Comparison of ENCODE assay signal across 21 cellular contexts in genomic region chr9:123358181-123358894, GRCh38. TPM values are rescaled to one million over a fixed set of nuclear protein-coding genes. Genes with fewer than 3 reads are reported as not detected.
A peak's percentile ranks its signal among the peaks of the same experiment; 100 is the strongest.
DNase-seq lines count a peak whose midpoint lies in the region; ATAC-seq, FAIRE-seq and TF ChIP-seq lines count a peak whose summit lies in the region.
"Had no signal": no experiment of that assay in that cellular context is flagged by ENCODE, and none has a peak within 500 bp of the region (broad histone marks: within the 10 kb centered on the region; RNA-seq: fewer than 3 reads in every experiment).

No MANE protein-coding gene starts in this region.

- CTCF ChIA-PET in K562 (lab: Yijun Ruan, JAX; ENCODE audit: low intra/inter-chr PET ratio) = interaction anchor here (5.6 kb wide), 1 partner anchor 27 kb away, joined by 75 read pairs; no protein-coding TSS in a partner anchor

- no peak for TF ChIP-seq EP300 in K562 (IDR thresholded peaks at IDR 0.05; ENCODE audit: low read length)

- TF ChIP-seq CTCF in K562 (IDR thresholded peaks at IDR 0.05 in 2 of 3, conservative IDR thresholded peaks at IDR 0.05 in 1 of 3; ENCODE audit: insufficient read depth in 2 of 3, low read depth in 1 of 3, low read length in 3 of 3) (no peak), testis (IDR thresholded peaks at IDR 0.05) (no peak)

- no peak for ATAC-seq in K562
- ATAC-seq in GM18519 (IDR thresholded peaks at IDR 0.05; ENCODE audit: low FRiP score, unreplicated experiment) = no peak
- ATAC-seq in HG03342 (IDR thresholded peaks at IDR 0.05; ENCODE audit: unreplicated experiment) = no peak
- ATAC-seq: heart right ventricle; left lobe of liver; naive thymus-derived CD8-positive, alpha-beta T cell had no signal

- H3K36me3 ChIP-seq in K562 (ENCODE audit: control insufficient read depth, insufficient read depth, low read length) = no peaks in the 10 kb centered on the region
- H3K36me3 ChIP-seq in testis (ENCODE audit: low read depth, missing control alignments) = no peaks in the 10 kb centered on the region
- H3K36me3 ChIP-seq: heart right ventricle, sigmoid colon had no signal

- no peaks in the 10 kb centered on the region for H3K79me2 ChIP-seq in K562 (ENCODE audit: control insufficient read depth, insufficient read depth, low read length)

- H3K9me3 ChIP-seq in K562 (replicated peaks; ENCODE audit: control insufficient read depth, insufficient read depth, low read depth, low read length) (no peaks in the 10 kb centered on the region), testis (no peaks in the 10 kb centered on the region)
- H3K9me3 ChIP-seq: heart right ventricle, sigmoid colon had no signal

- H3K9me1 ChIP-seq in K562 (ENCODE audit: control insufficient read depth, insufficient read depth, low read length) = no peaks in the 10 kb centered on the region

- intact Hi-C loops in K562 (cut with micrococcal nuclease) (no loop called here), testis (cut with DNase I; ENCODE audit: low total_unique reads) (no loop called here)

- TF ChIP-seq POLR2A in K562 (conservative IDR thresholded peaks at IDR 0.05) = no peak
- no peak for TF ChIP-seq POLR2A in testis (IDR thresholded peaks at IDR 0.05)

- H3K4me1 ChIP-seq in K562 (replicated peaks in 1 of 2; ENCODE audit: control insufficient read depth in 2 of 2, insufficient read depth in 2 of 2, low read length in 2 of 2) (peaks cover 36 to 90% of the 10 kb centered on the region in 2 experiments), testis (peaks cover 5% of the 10 kb centered on the region)

- peaks cover 0 to 4% of the 10 kb centered on the region in 2 experiments; a peak in 1 of 5 replicates for H3K27me3 ChIP-seq in K562 (ENCODE audit: control insufficient read depth in 2 of 2, insufficient read depth in 2 of 2, low read length in 2 of 2)
- no peaks in the 10 kb centered on the region for H3K27me3 ChIP-seq in testis

- no peak overlapping the region for H3K4me3 ChIP-seq in K562
- no peak overlapping the region for H3K4me3 ChIP-seq in testis
- H3K4me3 ChIP-seq: heart right ventricle, sigmoid colon had no signal

- no TSS peak for BruUV-seq in K562 (replicated peaks; lab: Mats Ljungman, UMichigan)

- POLR2A ChIA-PET in K562 (lab: Yijun Ruan, JAX) = interaction anchor here (1.2 kb wide), 1 partner anchor 26 kb away, joined by 3 read pairs; no protein-coding TSS in a partner anchor

- no peak overlapping the region for H3K4me2 ChIP-seq in K562 (ENCODE audit: insufficient read depth, low read length)

- in situ Hi-C loops in K562 (cut with MboI) = loop anchor here (10.0 kb wide), 1 partner anchor 894 kb away; no protein-coding TSS in a partner anchor

- 0 out of 2 replicates have a peak overlapping the region, but pooled peaks have one; percentile 54 for H2AFZ ChIP-seq in K562 (ENCODE audit: low read depth, low read length)

- H4K20me1 ChIP-seq in K562 (replicated peaks; ENCODE audit: control insufficient read depth, insufficient read depth, low read length) = no peaks in the 10 kb centered on the region

- TF ChIP-seq RAD21 in K562 (CRISPR knock-in tag; conservative IDR thresholded peaks at IDR 0.05 in 1 of 2, IDR thresholded peaks at IDR 0.05 in 1 of 2) = no peak

- peak; percentile 48 for FAIRE-seq in K562 (lab: Jason Lieb, UNC)

- DNase-seq in NCI-H82 (lab: John Stamatoyannopoulos, UW) (peak; percentile 24), NCI-H82 treated with DMSO at 0.1 percent for 48 hours (lab: John Stamatoyannopoulos, UW; ENCODE audit: unreplicated experiment) (no peak), K562 (ENCODE audit: extremely low read depth in 1 of 4, low spot score in 3 of 4) (no peak), medulla oblongata (ENCODE audit: extremely low spot score) (peak; percentile 85), substantia nigra (lab: John Stamatoyannopoulos, UW) (peak in 43 of 49 donors; percentile 24 to 85 (median 72)), testis (no peak)
- DNase-seq: activated naive CD8-positive, alpha-beta T cell treated with anti-CD3 and anti-CD28 coated beads, Interleukin-2, amount 10 ng/mL, durations not matched to agents 7 days and 5 days; activated T-cell treated with anti-CD3 and anti-CD28 coated beads for 4 hours; HCEC 1CT; heart right ventricle; KG1; NCI-H146; NCI-H510A; sigmoid colon; stimulated activated CD4-positive, alpha-beta T cell treated with anti-CD3 and anti-CD28 coated beads, Interleukin-4, amount 100 ng/mL, for 1 hour had no signal

- H3K27ac ChIP-seq in K562 (ENCODE audit: extremely low read depth, low read depth, low read length) = no peak overlapping the region
- peak overlapping the region; percentile 92 for H3K27ac ChIP-seq in substantia nigra (ENCODE audit: low read depth, low read length, poor library complexity, severe bottlenecking)
- no peak overlapping the region for H3K27ac ChIP-seq in testis
- H3K27ac ChIP-seq: heart right ventricle, sigmoid colon had no signal

- 60% methylated on average over 9 of the region's 10 CpGs for WGBS in K562 (ENCODE audit: insufficient coverage, low coverage, missing lambda C conversion rate)
- 80 to 81% methylated on average over 7 to 10 of the region's 10 CpGs for WGBS in testis, 2 donors

- peak overlapping the region in 1 of 2 experiments; percentile 41; a peak in 1 of 4 replicates for H3K9ac ChIP-seq in K562 (ENCODE audit: insufficient read depth in 1 of 2, low read depth in 2 of 2, low read length in 2 of 2)

TF ChIP-seq in K562, 482 proteins besides CTCF, POLR2A, EP300 and RAD21:
- no peak for TF ChIP-seq CBFA2T2 (conservative IDR thresholded peaks at IDR 0.05)
- TF ChIP-seq RFX1 (IDR thresholded peaks at IDR 0.05) = peak; percentile 39; the same call in 1 of the 2 replicates

RNA-seq across cellular contexts. Expression of gene CRB2, which starts 2.3 kb away (rescaled TPM):
- 0.67 and 3.0 TPM in 2 replicates for total RNA-seq in K562 (2011; cell fraction: chromatin; rRNA removed; ENCODE audit: low replicate concordance)
- total RNA-seq in K562 (2011; cell fraction: nucleolus; rRNA removed) = 2.5 and 3.2 TPM in 2 replicates
- total RNA-seq in K562 (2011; cell fraction: nucleoplasm; rRNA removed) = 0.76 and 0.88 TPM in 2 replicates
- total RNA-seq in K562 (2014; rRNA removed) (0.53 and 0.64 TPM in 2 replicates), K562 (2014; rRNA removed; fragmentation: Illumina TruSeq; extraction: Trizol) (0.13 and 0.18 TPM in 2 replicates), K562 (2015; rRNA removed; fragmentation: Illumina TruSeq; extraction: Trizol) (0.25 and 0.38 TPM in 2 replicates), K562 (2021) (1.2 and 1.3 TPM in 2 replicates), testis (under 1 TPM; 0.63 to 0.68 TPM)
- polyA plus RNA-seq in K562 (2011; rRNA removed) (0.18 and 0.28 TPM in 2 replicates), K562 (2014; fragmentation: Illumina TruSeq; extraction: Trizol) (0.13 and 0.29 TPM in 2 replicates), K562 (2014; fragmentation: Nextera tagmentation; extraction: Ambion mirVana) (not detected), K562 (2014; rRNA removed) (0.43 and 0.44 TPM in 2 replicates), testis (ENCODE audit: insufficient read depth, low read depth, low replicate concordance) (3.4 TPM)
- 0.19 and 0.67 TPM in 2 replicates for polyA plus RNA-seq in K562 (2011; cell fraction: cytosol; rRNA removed)
- 1.3 and 2.9 TPM in 2 replicates for polyA plus RNA-seq in K562 (2011; cell fraction: nucleus; rRNA removed)
- polyA plus RNA-seq in K562 (2012) = 0.25 and 0.68 TPM in 2 replicates
- 0.24 and 0.91 TPM in 2 replicates for polyA minus RNA-seq in K562 (2011; rRNA and poly(A)+ RNA removed)
- polyA minus RNA-seq in K562 (2011; cell fraction: cytosol; rRNA and poly(A)+ RNA removed) = 1.3 and 2.3 TPM in 2 replicates
- 1.1 and 1.2 TPM in 2 replicates for polyA minus RNA-seq in K562 (2011; cell fraction: nucleus; rRNA and poly(A)+ RNA removed)
- total RNA-seq: activated naive CD8-positive, alpha-beta T cell treated with anti-CD3 and anti-CD28 coated beads, Interleukin-2, amount 10 ng/mL, durations not matched to agents 7 days and 5 days; left lobe of liver; RPMI7951; T-helper 1 cell treated with Interleukin-12 subunit alpha and Interleukin-12 subunit beta and Interleukin-4 antibody, amounts not matched to agents 30 ng/mL and 1 ng/mL, for 36 hours had no signal

Comparison
In these comparisons a context has a peak if more than half of its experiments do, and no peak if none do; other contexts are left out.
1. DNase-seq: peak in NCI-H82 (single experiment), medulla oblongata (single experiment) and substantia nigra (43 of 49); none in NCI-H82 treated with DMSO at 0.1 percent for 48 hours (single experiment), K562 (0 of 4) and testis (single experiment).